ENCODE assay signal across 8 cellular contexts in the genomic region with DNA sequence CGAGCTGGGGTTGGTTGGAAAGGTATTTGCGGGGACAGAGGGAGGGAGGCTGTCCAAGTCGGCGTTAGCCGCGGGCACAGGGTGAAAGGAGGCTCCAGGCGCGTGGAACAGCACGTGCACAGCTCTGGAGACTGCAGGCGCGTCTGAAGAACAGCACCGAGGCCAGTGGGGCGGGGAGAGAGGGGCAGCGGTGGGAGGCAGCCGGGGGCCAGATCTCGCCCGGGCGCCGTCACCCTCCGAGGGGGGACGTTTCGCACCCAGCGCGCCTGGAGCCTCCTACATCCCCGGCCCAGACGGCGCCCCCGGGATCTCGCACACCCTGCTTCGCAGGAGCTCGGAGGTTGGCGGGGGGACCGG.
DNase-seq lines count a peak whose midpoint lies in the region; ATAC-seq and TF ChIP-seq lines count a peak whose summit lies in the region.

No MANE protein-coding gene starts in this region.

- H3K79me2 ChIP-seq in KMS-11 (ENCODE audit: insufficient read depth, low read depth): no peaks in the 10 kb centered on the region

- H3K4me1 ChIP-seq in KMS-11 (ENCODE audit: low read depth, poor library complexity, severe bottlenecking) (no peaks in the 10 kb centered on the region), endocrine pancreas (ENCODE audit: control insufficient read depth, insufficient read depth, low read length) (no peaks in the 10 kb centered on the region)

- H2AFZ ChIP-seq in KMS-11 (ENCODE audit: low read depth): peak overlapping the region; percentile 95

- ATAC-seq in GM19035 (IDR thresholded peaks at IDR 0.05; ENCODE audit: unreplicated experiment) (peak; percentile 15), HG02981 (IDR thresholded peaks at IDR 0.05; ENCODE audit: unreplicated experiment) (no peak), HG03469 (IDR thresholded peaks at IDR 0.05; ENCODE audit: unreplicated experiment) (no peak)

- H3K4me1 Mint-ChIP-seq in progenitor cell of endocrine pancreas (ENCODE audit: low read depth): peaks cover 6% of the 10 kb centered on the region

- peak overlapping the region; percentile 11; the same call in 1 of the 2 replicates for H3K9ac ChIP-seq in KMS-11
- peak overlapping the region; percentile 61 for H3K9ac ChIP-seq in endocrine pancreas (ENCODE audit: control insufficient read depth, insufficient read depth, low read length)

- H4K20me1 ChIP-seq in KMS-11 (ENCODE audit: insufficient read depth): no peaks in the 10 kb centered on the region

- peak overlapping the region; percentile 89 for H3K27ac Mint-ChIP-seq in progenitor cell of endocrine pancreas

- no peaks in the 10 kb centered on the region for H3K36me3 ChIP-seq in KMS-11 (ENCODE audit: insufficient read depth)
- no peaks in the 10 kb centered on the region for H3K36me3 ChIP-seq in endocrine pancreas (ENCODE audit: control insufficient read depth, insufficient read depth, low read length)

- H3K4me3 ChIP-seq in KMS-11 (IDR thresholded peaks at IDR 0.05; ENCODE audit: insufficient read depth, low read depth, low read length) (no peak overlapping the region), endocrine pancreas (ENCODE audit: control insufficient read depth, insufficient read depth, low read length) (no peak overlapping the region)

- no peaks in the 10 kb centered on the region for H3K36me3 Mint-ChIP-seq in progenitor cell of endocrine pancreas (ENCODE audit: insufficient read depth)

- H3K4me2 ChIP-seq in KMS-11: peak overlapping the region; percentile 71

- DNase-seq in progenitor cell of endocrine pancreas (ENCODE audit: low spot score, unreplicated experiment) (no peak), DMS153 treated with DMSO at 0.1 percent for 48 hours (lab: John Stamatoyannopoulos, UW; ENCODE audit: unreplicated experiment) (no peak), SKM-1 (lab: John Stamatoyannopoulos, UW; ENCODE audit: unreplicated experiment) (no peak)

- H3K27me3 ChIP-seq in KMS-11 (ENCODE audit: insufficient read depth, low read depth): peaks cover 64% of the 10 kb centered on the region
- no peaks in the 10 kb centered on the region for H3K27me3 ChIP-seq in endocrine pancreas (ENCODE audit: control insufficient read depth, insufficient read depth, low read length)

- H3K4me3 Mint-ChIP-seq in progenitor cell of endocrine pancreas (ENCODE audit: low read depth): peak overlapping the region; percentile 82

- no peak for TF ChIP-seq CTCF in KMS-11 (conservative IDR thresholded peaks at IDR 0.05; ENCODE audit: low read depth, low read length)
- TF ChIP-seq CTCF in progenitor cell of endocrine pancreas (IDR thresholded peaks at IDR 0.05; ENCODE audit: unreplicated experiment): no peak

- H3K9me3 Mint-ChIP-seq in progenitor cell of endocrine pancreas (ENCODE audit: low read depth): no peaks in the 10 kb centered on the region

- H3K9me3 ChIP-seq in endocrine pancreas (ENCODE audit: control insufficient read depth, low read length): no peaks in the 10 kb centered on the region

- H3K27ac ChIP-seq in KMS-11: no peak overlapping the region

- H3K27me3 Mint-ChIP-seq in progenitor cell of endocrine pancreas: peaks cover 54% of the 10 kb centered on the region
